Comparison of ENCODE assay signal across 23 cellular contexts in the genomic region with DNA sequence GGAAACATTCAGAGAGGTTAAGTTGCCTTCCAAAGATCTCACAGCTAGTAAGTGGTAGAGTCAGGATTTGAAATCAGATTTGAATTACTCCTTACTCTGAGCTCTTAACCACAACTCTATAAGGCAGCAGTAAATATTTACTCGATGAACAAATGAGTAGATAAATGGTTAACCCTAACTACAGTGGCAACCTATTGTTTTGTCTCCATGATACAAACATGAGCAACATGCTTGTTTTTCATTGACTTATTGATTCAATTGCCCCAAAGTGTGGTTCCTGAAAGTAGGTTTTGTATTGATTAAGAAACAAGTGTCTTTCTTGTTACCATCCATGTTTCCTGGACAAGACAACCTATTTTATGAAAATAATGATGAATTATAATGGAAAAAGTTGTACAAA. TPM values are rescaled to one million over a fixed set of nuclear protein-coding genes. Genes with fewer than 3 reads are reported as not detected.
A peak's percentile ranks its signal among the peaks of the same experiment; 100 is the strongest.
DNase-seq lines count a peak whose midpoint lies in the region; ATAC-seq and TF ChIP-seq lines count a peak whose summit lies in the region.
"Had no signal": no experiment of that assay in that cellular context is flagged by ENCODE, and none has a peak within 500 bp of the region (broad histone marks: within the 10 kb centered on the region; RNA-seq: fewer than 3 reads in every experiment).

No MANE protein-coding gene starts in this region.

- H3K4me1 Mint-ChIP-seq in progenitor cell of endocrine pancreas (ENCODE audit: low read depth): peaks cover 41% of the 10 kb centered on the region

- no peaks in the 10 kb centered on the region for H3K27me3 ChIP-seq in BLaER1 treated with 17β-estradiol and CSF1 and Interleukin-3, amounts not matched to agents 10 nM and 100 nM
- H3K27me3 ChIP-seq: BLaER1 had no signal

- no peak overlapping the region for H3K4me3 Mint-ChIP-seq in progenitor cell of endocrine pancreas (ENCODE audit: low read depth)
- H3K4me3 Mint-ChIP-seq: CD4-positive, alpha-beta T cell; CD8-positive, alpha-beta T cell had no signal

- peak overlapping the region; percentile 1 for H3K27ac Mint-ChIP-seq in progenitor cell of endocrine pancreas
- H3K27ac Mint-ChIP-seq: CD4-positive, alpha-beta T cell; CD8-positive, alpha-beta T cell had no signal

- peaks cover 9 to 35% (median 26%) of the 10 kb centered on the region in 10 experiments for H3K4me1 ChIP-seq in BLaER1 treated with 17β-estradiol and CSF1 and Interleukin-3, amounts not matched to agents 10 nM and 100 nM
- H3K4me1 ChIP-seq in HEK293 (ENCODE audit: control insufficient read depth, insufficient read depth, low read length) (peaks cover 2% of the 10 kb centered on the region), mucosa of descending colon (ENCODE audit: low read depth) (peaks cover 15% of the 10 kb centered on the region)
- H3K4me1 ChIP-seq: BE2C had no signal

- peaks cover 5% of the 10 kb centered on the region for H3K9me3 Mint-ChIP-seq in progenitor cell of endocrine pancreas (ENCODE audit: low read depth)

- no peaks in the 10 kb centered on the region for H3K36me3 ChIP-seq in BLaER1 treated with 17β-estradiol and CSF1 and Interleukin-3, amounts not matched to agents 10 nM and 100 nM
- H3K36me3 ChIP-seq in HEK293 (ENCODE audit: control insufficient read depth in 2 of 2, insufficient read depth in 1 of 2, low read length in 2 of 2) (no peaks in the 10 kb centered on the region), mucosa of descending colon (ENCODE audit: low read depth) (no peaks in the 10 kb centered on the region)
- H3K36me3 ChIP-seq: BE2C, BLaER1 had no signal

- no peaks in the 10 kb centered on the region for H4K20me1 ChIP-seq in BLaER1 treated with 17β-estradiol and CSF1 and Interleukin-3, amounts not matched to agents 10 nM and 100 nM
- H4K20me1 ChIP-seq: BLaER1 had no signal

- CTCF ChIA-PET in HEK293 (lab: Yijun Ruan, JAX): no interaction called here

- peaks cover 7 to 18% (median 10%) of the 10 kb centered on the region in 11 experiments; a peak in 20 of 22 replicates for H3K9me3 ChIP-seq in BLaER1 treated with 17β-estradiol and CSF1 and Interleukin-3, amounts not matched to agents 10 nM and 100 nM (replicated peaks in 1 of 11)
- H3K9me3 ChIP-seq in HEK293 (ENCODE audit: control insufficient read depth, insufficient read depth, low read depth, low read length) (no peaks in the 10 kb centered on the region), mucosa of descending colon (no peaks in the 10 kb centered on the region)
- H3K9me3 ChIP-seq: BE2C, BLaER1 had no signal

- H3K27me3 Mint-ChIP-seq in progenitor cell of endocrine pancreas: no peaks in the 10 kb centered on the region

- no peak for ATAC-seq in esophagus mucosa
- ATAC-seq in mucosa of descending colon: no peak
- no peak for ATAC-seq in GM21786 (IDR thresholded peaks at IDR 0.05; ENCODE audit: unreplicated experiment)
- ATAC-seq: CD8-positive, alpha-beta T cell; GM12878 had no signal

- peaks cover 6% of the 10 kb centered on the region for H3K36me3 Mint-ChIP-seq in progenitor cell of endocrine pancreas (ENCODE audit: insufficient read depth)
- H3K36me3 Mint-ChIP-seq: CD8-positive, alpha-beta T cell had no signal

- POLR2A ChIA-PET in HEK293 (lab: Yijun Ruan, JAX): no interaction called here

- no peak overlapping the region for H3K9ac ChIP-seq in BLaER1 treated with 17β-estradiol and CSF1 and Interleukin-3, amounts not matched to agents 10 nM and 100 nM
- H3K9ac ChIP-seq: BLaER1 had no signal

- DNase-seq in kidney tubule cell (ENCODE audit: low spot score): peak; percentile 48
- no peak for DNase-seq in progenitor cell of endocrine pancreas (ENCODE audit: low spot score, unreplicated experiment)
- no peak for DNase-seq in mucosa of descending colon
- DNase-seq in H4 (ENCODE audit: low spot score): no peak
- DNase-seq: 8988T; ACHN; BE2C; Caco-2; Calu3; CD4-positive, alpha-beta T cell; CD8-positive, alpha-beta T cell; DMS53; DMS79; DND-41; EL; GDM1 had no signal

- peak overlapping the region in 6 of 11 experiments; percentile 78 to 91 (median 88); a peak in 8 of 22 replicates for H3K27ac ChIP-seq in BLaER1 treated with 17β-estradiol and CSF1 and Interleukin-3, amounts not matched to agents 10 nM and 100 nM
- no peak overlapping the region for H3K27ac ChIP-seq in HEK293 (ENCODE audit: extremely low read depth, low read depth, low read length)
- H3K27ac ChIP-seq: BLaER1, C4-2B had no signal

- intact Hi-C loops in mucosa of descending colon (cut with DNase I, micrococcal nuclease): no loop called here

- H3K4me3 ChIP-seq in BLaER1 treated with 17β-estradiol and CSF1 and Interleukin-3, amounts not matched to agents 10 nM and 100 nM: no peak overlapping the region
- no peak overlapping the region for H3K4me3 ChIP-seq in HEK293 (ENCODE audit: low read depth, low read length)
- H3K4me3 ChIP-seq in mucosa of descending colon: no peak overlapping the region
- H3K4me3 ChIP-seq: BLaER1, GM12878 had no signal

- H3K4me2 ChIP-seq in BLaER1 treated with 17β-estradiol and CSF1 and Interleukin-3, amounts not matched to agents 10 nM and 100 nM: peak overlapping the region in 2 of 11 experiments; percentile 72 to 83; a peak in 3 of 22 replicates
- H3K4me2 ChIP-seq: BLaER1 had no signal

- no peak for TF ChIP-seq CTCF in HEK293 (tag by site-specific recombination; IDR thresholded peaks at IDR 0.05)
- no peak for TF ChIP-seq CTCF in progenitor cell of endocrine pancreas (IDR thresholded peaks at IDR 0.05; ENCODE audit: unreplicated experiment)
- TF ChIP-seq CTCF in mucosa of descending colon (IDR thresholded peaks at IDR 0.05): no peak

TF ChIP-seq in HEK293, 187 proteins besides CTCF, POLR2A, EP300 and RAD21:
- TF ChIP-seq ZNF132 (tag by site-specific recombination; IDR thresholded peaks at IDR 0.05; ENCODE audit: borderline replicate concordance) (no peak), ZNF664 (tag by site-specific recombination; IDR thresholded peaks at IDR 0.05) (0 out of 2 replicates have a peak, but pooled peaks have one; percentile 0)

RNA-seq across cellular contexts. Expression of a gene that starts 34.8 kb away (rescaled TPM):
- total RNA-seq in progenitor cell of endocrine pancreas: 77.2 and 79.4 TPM in 2 replicates
- total RNA-seq in esophagus mucosa: 20.6 TPM
- total RNA-seq in mucosa of descending colon: 10 to 100 TPM; 22.3 to 26.9 (median 26.0) TPM
- 14.4 and 24.4 TPM in 2 replicates for total RNA-seq in H4 (2014; rRNA removed; shearing (Covaris generic))
